In the genomic region with DNA sequence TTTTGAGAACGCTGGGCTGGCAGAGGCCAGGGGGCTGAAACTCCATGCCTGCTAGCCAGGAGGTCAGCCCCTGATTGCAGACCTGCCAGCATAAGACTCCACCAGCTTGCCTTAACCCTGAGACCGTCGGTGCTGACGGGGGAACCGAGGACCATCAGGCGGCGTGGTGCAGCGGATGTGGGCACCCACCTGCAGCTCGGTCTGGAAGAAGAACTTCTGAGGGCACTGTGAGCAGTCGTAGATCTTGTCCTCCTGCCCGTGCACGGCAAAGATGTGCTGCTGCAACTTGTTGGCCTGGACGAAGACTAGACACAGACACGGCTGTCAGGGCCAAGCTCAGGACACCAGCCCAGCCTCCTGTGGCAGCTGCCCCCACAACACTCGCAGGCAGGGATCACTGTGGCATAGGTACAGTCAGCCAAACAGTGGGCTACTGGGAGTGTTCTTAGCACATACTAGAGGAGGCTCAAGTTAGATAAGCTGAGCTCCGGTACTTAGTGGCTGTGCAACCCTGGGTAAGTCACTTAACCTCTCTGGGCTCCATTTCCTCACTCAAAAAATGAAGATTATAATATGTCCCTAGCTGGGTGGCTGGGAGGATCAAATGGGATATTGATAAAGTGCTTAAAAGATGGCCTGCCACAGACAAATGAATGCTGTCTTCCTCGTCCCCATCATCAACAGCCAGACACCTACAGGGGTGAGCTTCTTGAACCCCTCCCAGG, we compare ENCODE assay signal across 29 cellular contexts.
"Had no signal": no experiment of that assay in that cellular context is flagged by ENCODE, and none has a peak within 500 bp of the region (broad histone marks: within the 10 kb centered on the region; RNA-seq: fewer than 3 reads in every experiment).

No MANE protein-coding gene starts in this region.

- H3K27ac Mint-ChIP-seq: activated CD4-positive, alpha-beta memory T cell treated with anti-CD3 and anti-CD28 coated beads, Interleukin-2, amount 10 ng/mL, durations not matched to agents 7 days and 5 days; activated CD4-positive, alpha-beta T cell treated with anti-CD3 and anti-CD28 coated beads, Interleukin-2, amount 10 ng/mL, durations not matched to agents 7 days and 5 days; activated CD8-positive, alpha-beta memory T cell treated with anti-CD3 and anti-CD28 coated beads, Interleukin-2, amount 10 ng/mL, durations not matched to agents 7 days and 5 days; activated naive CD4-positive, alpha-beta T cell treated with anti-CD3 and anti-CD28 coated beads, Interleukin-2, amount 50 U/mL, for 72 hours; activated T-cell treated with anti-CD3 and anti-CD28 coated beads, Interleukin-2, amount 50 U/mL, for 72 hours; effector memory CD8-positive, alpha-beta T cell; mesothelial cell of epicardium; naive B cell; neural progenitor cell; stimulated activated effector memory CD8-positive, alpha-beta T cell treated with anti-CD3 and anti-CD28 coated beads, Interleukin-12 subunit alpha, Interleukin-12 subunit beta, amount 100 ng/mL, for 72 hours; stimulated activated naive CD8-positive, alpha-beta T cell treated with anti-CD3 and anti-CD28 coated beads, Interleukin-15, Interleukin-2, amounts not matched to agents 100 ng/mL and 50 ng/mL, for 24 hours; T-helper 1 cell treated with Interleukin-12 subunit alpha and Interleukin-12 subunit beta and Interleukin-4 antibody, amounts not matched to agents 30 μg/mL and 1 μg/mL, for 36 hours; type B pancreatic cell had no signal

- H3K27me3 ChIP-seq: adrenal gland, body of pancreas, neural progenitor cell, vagina had no signal

- H3K4me3 ChIP-seq: adrenal gland, body of pancreas, neural progenitor cell, skin epidermis, thoracic aorta, vagina had no signal

- DNase-seq: activated CD4-positive, alpha-beta memory T cell treated with anti-CD3 and anti-CD28 coated beads, Interleukin-2, amount 10 ng/mL, durations not matched to agents 7 days and 5 days; activated CD4-positive, alpha-beta T cell treated with anti-CD3 and anti-CD28 coated beads, Interleukin-2, amount 10 ng/mL, durations not matched to agents 7 days and 5 days; activated CD4-positive, CD25-positive, alpha-beta regulatory T cell treated with anti-CD3 and anti-CD28 coated beads, Interleukin-2, amount 50 U/mL, for 72 hours; activated CD8-positive, alpha-beta memory T cell treated with anti-CD3 and anti-CD28 coated beads, Interleukin-2, amount 10 ng/mL, durations not matched to agents 7 days and 5 days; activated naive CD4-positive, alpha-beta T cell; activated T-cell treated with anti-CD3 and anti-CD28 coated beads for 4 hours; activated T-cell treated with anti-CD3 and anti-CD28 coated beads, Interleukin-2, amount 50 U/mL, for 72 hours; adrenal gland; body of pancreas; cortex of kidney; effector memory CD8-positive, alpha-beta T cell; foreskin fibroblast; head of caudate nucleus; hippocampal formation; left colon; naive B cell; stimulated activated CD4-positive, alpha-beta T cell treated with anti-CD3 and anti-CD28 coated beads, Interleukin-4, amount 100 ng/mL, for 24 hours; T1000 had no signal

- H3K4me1 Mint-ChIP-seq: activated CD8-positive, alpha-beta memory T cell treated with anti-CD3 and anti-CD28 coated beads, Interleukin-2, amount 10 ng/mL, durations not matched to agents 7 days and 5 days; stimulated activated effector memory CD8-positive, alpha-beta T cell treated with anti-CD3 and anti-CD28 coated beads, Interleukin-12 subunit alpha, Interleukin-12 subunit beta, amount 100 ng/mL, for 72 hours had no signal

- ATAC-seq: activated CD8-positive, alpha-beta memory T cell treated with anti-CD3 and anti-CD28 coated beads, Interleukin-2, amount 10 ng/mL, durations not matched to agents 7 days and 5 days; activated naive CD4-positive, alpha-beta T cell treated with anti-CD3 and anti-CD28 coated beads, Interleukin-2, amount 50 U/mL, for 72 hours; activated T-cell treated with anti-CD3 and anti-CD28 coated beads, Interleukin-2, amount 50 U/mL, for 72 hours; body of pancreas; effector memory CD8-positive, alpha-beta T cell; left colon; sciatic nerve; stimulated activated effector memory CD8-positive, alpha-beta T cell treated with anti-CD3 and anti-CD28 coated beads, Interleukin-12 subunit alpha, Interleukin-12 subunit beta, amount 100 ng/mL, for 72 hours had no signal

- H3K9me3 ChIP-seq: adrenal gland, body of pancreas, thoracic aorta, vagina had no signal

- H3K36me3 ChIP-seq: adrenal gland, neural progenitor cell, vagina had no signal

- H3K27me3 Mint-ChIP-seq: activated CD4-positive, alpha-beta T cell treated with anti-CD3 and anti-CD28 coated beads, Interleukin-2, amount 10 ng/mL, durations not matched to agents 7 days and 5 days; activated CD8-positive, alpha-beta memory T cell treated with anti-CD3 and anti-CD28 coated beads, Interleukin-2, amount 10 ng/mL, durations not matched to agents 7 days and 5 days; stimulated activated naive CD8-positive, alpha-beta T cell treated with anti-CD3 and anti-CD28 coated beads, Interleukin-15, Interleukin-2, amounts not matched to agents 100 ng/mL and 50 ng/mL, for 24 hours had no signal

- H3K9me3 Mint-ChIP-seq: activated CD4-positive, alpha-beta memory T cell treated with anti-CD3 and anti-CD28 coated beads, Interleukin-2, amount 10 ng/mL, durations not matched to agents 7 days and 5 days; activated CD4-positive, alpha-beta T cell treated with anti-CD3 and anti-CD28 coated beads, Interleukin-2, amount 10 ng/mL, durations not matched to agents 7 days and 5 days; activated naive CD4-positive, alpha-beta T cell treated with anti-CD3 and anti-CD28 coated beads, Interleukin-2, amount 50 U/mL, for 72 hours; activated T-cell treated with anti-CD3 and anti-CD28 coated beads, Interleukin-2, amount 50 U/mL, for 72 hours; effector memory CD8-positive, alpha-beta T cell; mesothelial cell of epicardium; naive B cell; neural progenitor cell; stimulated activated effector memory CD8-positive, alpha-beta T cell treated with anti-CD3 and anti-CD28 coated beads, Interleukin-12 subunit alpha, Interleukin-12 subunit beta, amount 100 ng/mL, for 72 hours; stimulated activated naive CD8-positive, alpha-beta T cell treated with anti-CD3 and anti-CD28 coated beads, Interleukin-15, Interleukin-2, amounts not matched to agents 100 ng/mL and 50 ng/mL, for 24 hours; T-helper 1 cell treated with Interleukin-12 subunit alpha and Interleukin-12 subunit beta and Interleukin-4 antibody, amounts not matched to agents 30 μg/mL and 1 μg/mL, for 36 hours; type B pancreatic cell had no signal

- H3K4me1 ChIP-seq: adrenal gland, body of pancreas had no signal

- H3K27ac ChIP-seq: adrenal gland, body of pancreas, neural progenitor cell, thoracic aorta, vagina had no signal

- H3K4me3 Mint-ChIP-seq: activated CD4-positive, alpha-beta memory T cell treated with anti-CD3 and anti-CD28 coated beads, Interleukin-2, amount 10 ng/mL, durations not matched to agents 7 days and 5 days; activated CD4-positive, alpha-beta T cell treated with anti-CD3 and anti-CD28 coated beads, Interleukin-2, amount 10 ng/mL, durations not matched to agents 7 days and 5 days; activated CD8-positive, alpha-beta memory T cell treated with anti-CD3 and anti-CD28 coated beads, Interleukin-2, amount 10 ng/mL, durations not matched to agents 7 days and 5 days; activated T-cell treated with anti-CD3 and anti-CD28 coated beads, Interleukin-2, amount 50 U/mL, for 72 hours; effector memory CD8-positive, alpha-beta T cell; mesothelial cell of epicardium; naive B cell; neural progenitor cell; stimulated activated effector memory CD8-positive, alpha-beta T cell treated with anti-CD3 and anti-CD28 coated beads, Interleukin-12 subunit alpha, Interleukin-12 subunit beta, amount 100 ng/mL, for 72 hours; stimulated activated naive CD8-positive, alpha-beta T cell treated with anti-CD3 and anti-CD28 coated beads, Interleukin-15, Interleukin-2, amounts not matched to agents 100 ng/mL and 50 ng/mL, for 24 hours; T-helper 1 cell treated with Interleukin-12 subunit alpha and Interleukin-12 subunit beta and Interleukin-4 antibody, amounts not matched to agents 30 μg/mL and 1 μg/mL, for 36 hours; type B pancreatic cell had no signal

- H3K4me2 ChIP-seq: neural progenitor cell had no signal

- H3K36me3 Mint-ChIP-seq: activated CD8-positive, alpha-beta memory T cell treated with anti-CD3 and anti-CD28 coated beads, Interleukin-2, amount 10 ng/mL, durations not matched to agents 7 days and 5 days; activated naive CD4-positive, alpha-beta T cell treated with anti-CD3 and anti-CD28 coated beads, Interleukin-2, amount 50 U/mL, for 72 hours; naive B cell; stimulated activated effector memory CD8-positive, alpha-beta T cell treated with anti-CD3 and anti-CD28 coated beads, Interleukin-12 subunit alpha, Interleukin-12 subunit beta, amount 100 ng/mL, for 72 hours had no signal

- H2AFZ ChIP-seq: neural progenitor cell had no signal
